8 cellular contexts compared by ENCODE assay signal in genomic region chr6:89951574-89952360, GRCh38. TPM values are rescaled to one million over a fixed set of nuclear protein-coding genes. Genes with fewer than 3 reads are reported as not detected.
A peak's percentile ranks its signal among the peaks of the same experiment; 100 is the strongest.
DNase-seq lines count a peak whose midpoint lies in the region; ATAC-seq and TF ChIP-seq lines count a peak whose summit lies in the region.

No MANE protein-coding gene starts in this region.

- no peak for DNase-seq in activated CD4-positive, alpha-beta T cell treated with anti-CD3 and anti-CD28 coated beads, Interleukin-2, amount 10 ng/mL, durations not matched to agents 7 days and 5 days
- DNase-seq in activated CD4-positive, alpha-beta T cell treated with anti-CD3 and anti-CD28 coated beads, Interleukin-2, amount 50 U/mL, for 4 hours: no peak
- DNase-seq in T-helper 17 cell (no peak), glutamatergic neuron (no peak), GM19238 (ENCODE audit: insufficient read length, low spot score) (no peak)
- no peak for DNase-seq in stimulated activated effector memory CD8-positive, alpha-beta T cell treated with anti-CD3 and anti-CD28 coated beads, Interleukin-12 subunit alpha, Interleukin-12 subunit beta, amount 100 ng/mL, for 72 hours (ENCODE audit: low spot score in 2 of 2)
- DNase-seq in activated CD4-positive, alpha-beta T cell treated with anti-CD3 and anti-CD28 coated beads, Interleukin-2, amount 50 U/mL, for 1 hour: no peak

- CTCF ChIA-PET in activated CD4-positive, alpha-beta T cell treated with anti-CD3 and anti-CD28 coated beads, Interleukin-2, amount 10 ng/mL, durations not matched to agents 7 days and 5 days (lab: Charles Lee): interaction anchor here (1.4 to 3.9 kb wide), 4 partner anchors 11 to 527 kb away, joined by 4 to 23 read pairs (median 5); no protein-coding TSS in a partner anchor

- H3K36me3 Mint-ChIP-seq in activated CD4-positive, alpha-beta T cell treated with anti-CD3 and anti-CD28 coated beads, Interleukin-2, amount 10 ng/mL, durations not matched to agents 7 days and 5 days (ENCODE audit: low read depth): peaks cover 61% of the 10 kb centered on the region
- H3K36me3 Mint-ChIP-seq in T-helper 17 cell (ENCODE audit: low read depth): peaks cover 4% of the 10 kb centered on the region
- H3K36me3 Mint-ChIP-seq in glutamatergic neuron (ENCODE audit: unreplicated experiment): peaks cover 3% of the 10 kb centered on the region
- peaks cover 56% of the 10 kb centered on the region for H3K36me3 Mint-ChIP-seq in stimulated activated effector memory CD8-positive, alpha-beta T cell treated with anti-CD3 and anti-CD28 coated beads, Interleukin-12 subunit alpha, Interleukin-12 subunit beta, amount 100 ng/mL, for 72 hours

- H3K9me3 Mint-ChIP-seq in activated CD4-positive, alpha-beta T cell treated with anti-CD3 and anti-CD28 coated beads, Interleukin-2, amount 10 ng/mL, durations not matched to agents 7 days and 5 days: no peaks in the 10 kb centered on the region
- H3K9me3 Mint-ChIP-seq in glutamatergic neuron (ENCODE audit: unreplicated experiment): peaks cover 7% of the 10 kb centered on the region
- no peaks in the 10 kb centered on the region for H3K9me3 Mint-ChIP-seq in stimulated activated effector memory CD8-positive, alpha-beta T cell treated with anti-CD3 and anti-CD28 coated beads, Interleukin-12 subunit alpha, Interleukin-12 subunit beta, amount 100 ng/mL, for 72 hours

- peaks cover 73% of the 10 kb centered on the region for H3K4me1 Mint-ChIP-seq in activated CD4-positive, alpha-beta T cell treated with anti-CD3 and anti-CD28 coated beads, Interleukin-2, amount 10 ng/mL, durations not matched to agents 7 days and 5 days
- peaks cover 33% of the 10 kb centered on the region for H3K4me1 Mint-ChIP-seq in T-helper 17 cell
- H3K4me1 Mint-ChIP-seq in glutamatergic neuron (ENCODE audit: low read depth, unreplicated experiment): peaks cover 24% of the 10 kb centered on the region
- peaks cover 70% of the 10 kb centered on the region for H3K4me1 Mint-ChIP-seq in stimulated activated effector memory CD8-positive, alpha-beta T cell treated with anti-CD3 and anti-CD28 coated beads, Interleukin-12 subunit alpha, Interleukin-12 subunit beta, amount 100 ng/mL, for 72 hours

- H3K27ac Mint-ChIP-seq in activated CD4-positive, alpha-beta T cell treated with anti-CD3 and anti-CD28 coated beads, Interleukin-2, amount 10 ng/mL, durations not matched to agents 7 days and 5 days: peak overlapping the region; percentile 88
- peak overlapping the region; percentile 93 for H3K27ac Mint-ChIP-seq in T-helper 17 cell
- peak overlapping the region; percentile 9 for H3K27ac Mint-ChIP-seq in glutamatergic neuron (ENCODE audit: unreplicated experiment)
- peak overlapping the region; percentile 56 for H3K27ac Mint-ChIP-seq in stimulated activated effector memory CD8-positive, alpha-beta T cell treated with anti-CD3 and anti-CD28 coated beads, Interleukin-12 subunit alpha, Interleukin-12 subunit beta, amount 100 ng/mL, for 72 hours

- no peaks in the 10 kb centered on the region for H3K27me3 Mint-ChIP-seq in activated CD4-positive, alpha-beta T cell treated with anti-CD3 and anti-CD28 coated beads, Interleukin-2, amount 10 ng/mL, durations not matched to agents 7 days and 5 days
- H3K27me3 Mint-ChIP-seq in T-helper 17 cell (no peaks in the 10 kb centered on the region), glutamatergic neuron (ENCODE audit: unreplicated experiment) (peaks cover 4% of the 10 kb centered on the region)

- ATAC-seq in T-helper 17 cell (no peak), HG03135 (IDR thresholded peaks at IDR 0.05; ENCODE audit: unreplicated experiment) (no peak)
- ATAC-seq in stimulated activated effector memory CD8-positive, alpha-beta T cell treated with anti-CD3 and anti-CD28 coated beads, Interleukin-12 subunit alpha, Interleukin-12 subunit beta, amount 100 ng/mL, for 72 hours: no peak

- TF ChIP-seq CTCF in glutamatergic neuron (IDR thresholded peaks at IDR 0.05; ENCODE audit: partially characterized antibody, unreplicated experiment): no peak

- peak overlapping the region; percentile 41 for H3K4me3 Mint-ChIP-seq in activated CD4-positive, alpha-beta T cell treated with anti-CD3 and anti-CD28 coated beads, Interleukin-2, amount 10 ng/mL, durations not matched to agents 7 days and 5 days
- H3K4me3 Mint-ChIP-seq in T-helper 17 cell (peak overlapping the region; percentile 73), glutamatergic neuron (ENCODE audit: unreplicated experiment) (peak overlapping the region; percentile 25)
- peak overlapping the region; percentile 37 for H3K4me3 Mint-ChIP-seq in stimulated activated effector memory CD8-positive, alpha-beta T cell treated with anti-CD3 and anti-CD28 coated beads, Interleukin-12 subunit alpha, Interleukin-12 subunit beta, amount 100 ng/mL, for 72 hours

- no peaks in the 10 kb centered on the region for H3K9me3 ChIP-seq in T-helper 17 cell (ENCODE audit: control insufficient read depth, low read length, poor library complexity, severe bottlenecking)

- POLR2A ChIA-PET in activated CD4-positive, alpha-beta T cell treated with anti-CD3 and anti-CD28 coated beads, Interleukin-2, amount 10 ng/mL, durations not matched to agents 7 days and 5 days (lab: Charles Lee): no interaction called here

RNA-seq across cellular contexts. Expression of gene GJA10, which starts 57.5 kb away (rescaled TPM):
- total RNA-seq in activated CD4-positive, alpha-beta T cell treated with anti-CD3 and anti-CD28 coated beads, Interleukin-2, amount 10 ng/mL, durations not matched to agents 7 days and 5 days: not detected
- total RNA-seq in T-helper 17 cell (not detected), glutamatergic neuron (ENCODE audit: unreplicated experiment) (not detected)

Comparison
In these comparisons a context has a peak if more than half of its experiments do, and no peak if none do; other contexts are left out.
1. H3K27ac Mint-ChIP-seq: peak in every context shown above with its lines; median percentile 93 in T-helper 17 cell; 88 in activated CD4-positive, alpha-beta T cell treated with anti-CD3 and anti-CD28 coated beads, Interleukin-2, amount 10 ng/mL, durations not matched to agents 7 days and 5 days; 56 in stimulated activated effector memory CD8-positive, alpha-beta T cell treated with anti-CD3 and anti-CD28 coated beads, Interleukin-12 subunit alpha, Interleukin-12 subunit beta, amount 100 ng/mL, for 72 hours; 9 in glutamatergic neuron.